Comparison of ENCODE assay signal across 9 cellular contexts in genomic region chr3:48634661-48635221, GRCh38. TPM values are rescaled to one million over a fixed set of nuclear protein-coding genes. Genes with fewer than 3 reads are reported as not detected.
DNase-seq lines count a peak whose midpoint lies in the region; ATAC-seq and TF ChIP-seq lines count a peak whose summit lies in the region.
"Had no signal": no experiment of that assay in that cellular context is flagged by ENCODE, and none has a peak within 500 bp of the region (broad histone marks: within the 10 kb centered on the region; RNA-seq: fewer than 3 reads in every experiment).

No MANE protein-coding gene starts in this region.

- H3K9me3 ChIP-seq in DND-41 (ENCODE audit: insufficient read depth, low read length, severe bottlenecking) (no peaks in the 10 kb centered on the region), endodermal cell (ENCODE audit: control insufficient read depth, low read length) (no peaks in the 10 kb centered on the region), mesodermal cell (ENCODE audit: control insufficient read depth, low read length) (no peaks in the 10 kb centered on the region)

- ATAC-seq in DND-41 (ENCODE audit: insufficient read depth, low read depth), result peak; percentile 29
- peak; percentile 28 for ATAC-seq in activated CD8-positive, alpha-beta T cell treated with anti-CD3 and anti-CD28 coated beads for 36 hours
- peak; percentile 25 for ATAC-seq in stimulated activated effector memory CD8-positive, alpha-beta T cell treated with anti-CD3 and anti-CD28 coated beads, Interleukin-12 subunit alpha, Interleukin-12 subunit beta, amount 100 ng/mL, for 72 hours
- ATAC-seq in HG03520 (IDR thresholded peaks at IDR 0.05; ENCODE audit: unreplicated experiment), result no peak

- H3K4me2 ChIP-seq in DND-41 (ENCODE audit: insufficient read depth, low read length), result peak overlapping the region; percentile 99

- DNase-seq in DND-41 (peak; percentile 67), H7 (peak; percentile 95), NAMALWA (ENCODE audit: low spot score) (peak; percentile 44), endodermal cell (peak; percentile 85)
- DNase-seq in activated CD8-positive, alpha-beta T cell treated with anti-CD3 and anti-CD28 coated beads for 36 hours, result peak; percentile 80
- peak; percentile 37 to 77 for DNase-seq in stimulated activated effector memory CD8-positive, alpha-beta T cell treated with anti-CD3 and anti-CD28 coated beads, Interleukin-12 subunit alpha, Interleukin-12 subunit beta, amount 100 ng/mL, for 72 hours (ENCODE audit: low spot score in 2 of 2)

- peak overlapping the region; percentile 9 for H3K27ac Mint-ChIP-seq in activated CD8-positive, alpha-beta T cell treated with anti-CD3 and anti-CD28 coated beads for 36 hours
- H3K27ac Mint-ChIP-seq in endodermal cell, result peak overlapping the region; percentile 76
- peak overlapping the region; percentile 81 for H3K27ac Mint-ChIP-seq in stimulated activated effector memory CD8-positive, alpha-beta T cell treated with anti-CD3 and anti-CD28 coated beads, Interleukin-12 subunit alpha, Interleukin-12 subunit beta, amount 100 ng/mL, for 72 hours

- H3K4me1 ChIP-seq in DND-41 (ENCODE audit: insufficient read depth, low read length) (peaks cover 27% of the 10 kb centered on the region), endodermal cell (ENCODE audit: control insufficient read depth, insufficient read depth, low read length) (peaks cover 11% of the 10 kb centered on the region), mesodermal cell (ENCODE audit: control insufficient read depth, insufficient read depth, low read length, poor library complexity, severe bottlenecking) (peaks cover 23% of the 10 kb centered on the region)

- peaks cover 10% of the 10 kb centered on the region for H3K36me3 Mint-ChIP-seq in activated CD8-positive, alpha-beta T cell treated with anti-CD3 and anti-CD28 coated beads for 36 hours (ENCODE audit: low read depth)
- peaks cover 38% of the 10 kb centered on the region for H3K36me3 Mint-ChIP-seq in endodermal cell (ENCODE audit: low read depth)
- H3K36me3 Mint-ChIP-seq in stimulated activated effector memory CD8-positive, alpha-beta T cell treated with anti-CD3 and anti-CD28 coated beads, Interleukin-12 subunit alpha, Interleukin-12 subunit beta, amount 100 ng/mL, for 72 hours, result peaks cover 25% of the 10 kb centered on the region

- peaks cover 21% of the 10 kb centered on the region for H3K4me1 Mint-ChIP-seq in activated CD8-positive, alpha-beta T cell treated with anti-CD3 and anti-CD28 coated beads for 36 hours (ENCODE audit: low read depth)
- peaks cover 21% of the 10 kb centered on the region for H3K4me1 Mint-ChIP-seq in endodermal cell
- peaks cover 16% of the 10 kb centered on the region for H3K4me1 Mint-ChIP-seq in stimulated activated effector memory CD8-positive, alpha-beta T cell treated with anti-CD3 and anti-CD28 coated beads, Interleukin-12 subunit alpha, Interleukin-12 subunit beta, amount 100 ng/mL, for 72 hours

- no peaks in the 10 kb centered on the region for H3K27me3 ChIP-seq in DND-41 (ENCODE audit: insufficient read depth, low read length, poor library complexity)
- H3K27me3 ChIP-seq in H7 (ENCODE audit: control insufficient read depth, insufficient read depth, low read length), result no peaks in the 10 kb centered on the region
- H3K27me3 ChIP-seq in endodermal cell (ENCODE audit: control insufficient read depth, insufficient read depth, low read length, poor library complexity, severe bottlenecking), result no peaks in the 10 kb centered on the region

- no peaks in the 10 kb centered on the region for H3K27me3 Mint-ChIP-seq in activated CD8-positive, alpha-beta T cell treated with anti-CD3 and anti-CD28 coated beads for 36 hours
- H3K27me3 Mint-ChIP-seq in endodermal cell (ENCODE audit: insufficient read depth), result no peaks in the 10 kb centered on the region

- H3K27ac ChIP-seq in DND-41 (ENCODE audit: low read length), result peak overlapping the region; percentile 44
- H3K27ac ChIP-seq in endodermal cell (ENCODE audit: low read depth, low read length), result peak overlapping the region; percentile 76
- peak overlapping the region; percentile 90 for H3K27ac ChIP-seq in mesodermal cell (ENCODE audit: low read depth, low read length, severe bottlenecking)

- no peaks in the 10 kb centered on the region for H3K9me3 Mint-ChIP-seq in activated CD8-positive, alpha-beta T cell treated with anti-CD3 and anti-CD28 coated beads for 36 hours
- no peaks in the 10 kb centered on the region for H3K9me3 Mint-ChIP-seq in endodermal cell
- H3K9me3 Mint-ChIP-seq in stimulated activated effector memory CD8-positive, alpha-beta T cell treated with anti-CD3 and anti-CD28 coated beads, Interleukin-12 subunit alpha, Interleukin-12 subunit beta, amount 100 ng/mL, for 72 hours, result no peaks in the 10 kb centered on the region

- CTCF ChIA-PET in activated CD8-positive, alpha-beta T cell treated with anti-CD3 and anti-CD28 coated beads for 36 hours (lab: Charles Lee), result interaction anchor here (0.8 to 3.5 kb wide), 31 partner anchors 11 to 365 kb away, joined by 3 to 46 read pairs (median 5); partner anchors contain the start of genes CELSR3, COL7A1, NCKIPSD and PFKFB4

- H2AFZ ChIP-seq in DND-41 (ENCODE audit: low read depth, low read length), result peak overlapping the region; percentile 95

- H3K9ac ChIP-seq in DND-41 (ENCODE audit: low read depth, low read length) (peak overlapping the region; percentile 72), endodermal cell (ENCODE audit: extremely low read depth, low read length, poor library complexity, severe bottlenecking) (peak overlapping the region; percentile 77)

- peaks cover 9% of the 10 kb centered on the region; the same call in 1 of the 2 replicates for H3K79me2 ChIP-seq in DND-41 (ENCODE audit: insufficient read depth, low read length)

- POLR2A ChIA-PET in activated CD8-positive, alpha-beta T cell treated with anti-CD3 and anti-CD28 coated beads for 36 hours (lab: Charles Lee), result interaction anchor here (0.7 to 3.5 kb wide), 9 partner anchors 8 to 163 kb away, joined by 3 to 25 read pairs (median 4); partner anchors contain the start of genes CELSR3 and PFKFB4

- TF ChIP-seq CTCF in DND-41 (IDR thresholded peaks at IDR 0.05; ENCODE audit: borderline replicate concordance, extremely low read depth, low read length, poor library complexity, severe bottlenecking) (no peak), endodermal cell (conservative IDR thresholded peaks at IDR 0.05) (no peak)
- TF ChIP-seq CTCF in activated CD8-positive, alpha-beta T cell treated with anti-CD3 and anti-CD28 coated beads for 36 hours (IDR thresholded peaks at IDR 0.05), result no peak

- H3K4me3 Mint-ChIP-seq in activated CD8-positive, alpha-beta T cell treated with anti-CD3 and anti-CD28 coated beads for 36 hours, result peak overlapping the region; percentile 88
- H3K4me3 Mint-ChIP-seq in endodermal cell, result peak overlapping the region; percentile 70
- H3K4me3 Mint-ChIP-seq in stimulated activated effector memory CD8-positive, alpha-beta T cell treated with anti-CD3 and anti-CD28 coated beads, Interleukin-12 subunit alpha, Interleukin-12 subunit beta, amount 100 ng/mL, for 72 hours, result peak overlapping the region; percentile 80

- H3K4me3 ChIP-seq in DND-41 (ENCODE audit: low read depth in 1 of 2, low read length in 2 of 2) (peak overlapping the region; percentile 62 to 92), H7 (ENCODE audit: insufficient read depth, low read depth, low read length) (peak overlapping the region; percentile 96), endodermal cell (ENCODE audit: low read length) (peak overlapping the region; percentile 85), mesodermal cell (ENCODE audit: extremely low read depth, insufficient read depth, low read length, poor library complexity, severe bottlenecking) (peak overlapping the region; percentile 95)

- intact Hi-C loops in activated CD8-positive, alpha-beta T cell treated with anti-CD3 and anti-CD28 coated beads for 36 hours (cut with micrococcal nuclease), result no loop called here

- peaks cover 41% of the 10 kb centered on the region for H3K36me3 ChIP-seq in DND-41 (ENCODE audit: insufficient read depth, low read length)
- H3K36me3 ChIP-seq in H7 (replicated peaks; ENCODE audit: control insufficient read depth, insufficient read depth, low read length), result peaks cover 28% of the 10 kb centered on the region
- H3K36me3 ChIP-seq in endodermal cell (ENCODE audit: control insufficient read depth, insufficient read depth, low read length), result peaks cover 35% of the 10 kb centered on the region
- peaks cover 62% of the 10 kb centered on the region for H3K36me3 ChIP-seq in mesodermal cell (ENCODE audit: control insufficient read depth, insufficient read depth, low read length)

- H4K20me1 ChIP-seq in DND-41 (ENCODE audit: insufficient read depth, low read length), result peaks cover 16% of the 10 kb centered on the region; the same call in 1 of the 2 replicates

- 0 to 1% methylated on average over 21 to 30 of the region's 30 CpGs for WGBS in endodermal cell (ENCODE audit: insufficient coverage in 1 of 2, insufficient read length in 1 of 2), 2 experiments
- WGBS in mesodermal cell (ENCODE audit: insufficient coverage in 2 of 2), 2 experiments, result 1% methylated on average over 23 to 27 of the region's 30 CpGs

RNA-seq across cellular contexts. Expression of gene SLC26A6, which starts 0.5 kb away (rescaled TPM):
- 70.5 and 76.0 TPM in 2 replicates for total RNA-seq in H7 (2014; rRNA removed; shearing (Covaris generic))
- 10 to 100 TPM; 41.3 to 45.0 TPM for total RNA-seq in activated CD8-positive, alpha-beta T cell treated with anti-CD3 and anti-CD28 coated beads for 36 hours
- 10 to 100 TPM; 65.1 to 75.6 TPM for total RNA-seq in endodermal cell
- 45.7 TPM for polyA plus RNA-seq in endodermal cell (2013, experiment 1 of 2)
- polyA plus RNA-seq in endodermal cell (2013, experiment 2 of 2), result 41.3 TPM
- polyA plus RNA-seq in mesodermal cell (2013, experiment 1 of 2), result 77.2 TPM
- 63.0 TPM for polyA plus RNA-seq in mesodermal cell (2013, experiment 2 of 2)

RNA-seq across cellular contexts. Expression of gene TMEM89, which starts 13.2 kb away (rescaled TPM):
- 0.78 TPM in 1 of 2 replicates, not detected in the other for total RNA-seq in H7 (2014; rRNA removed; shearing (Covaris generic))
- total RNA-seq in activated CD8-positive, alpha-beta T cell treated with anti-CD3 and anti-CD28 coated beads for 36 hours, result under 1 TPM in 1 of 2 experiments, not detected in 1; 0.43 TPM
- under 1 TPM in 1 of 2 donors, not detected in 1; 0.57 TPM for total RNA-seq in endodermal cell
- 0.39 TPM for polyA plus RNA-seq in endodermal cell (2013, experiment 1 of 2)
- polyA plus RNA-seq in endodermal cell (2013, experiment 2 of 2), result not detected
- not detected for polyA plus RNA-seq in mesodermal cell (2013, experiment 1 of 2)
- polyA plus RNA-seq in mesodermal cell (2013, experiment 2 of 2), result not detected
- total RNA-seq: frontal cortex had no signal

RNA-seq across cellular contexts. Expression of gene UQCRC1, which starts 25.3 kb away (rescaled TPM):
- total RNA-seq in H7 (2014; rRNA removed; shearing (Covaris generic)), result 492 and 610 TPM in 2 replicates
- total RNA-seq in activated CD8-positive, alpha-beta T cell treated with anti-CD3 and anti-CD28 coated beads for 36 hours, result 100 to 1,000 TPM; 240 to 256 TPM
- total RNA-seq in endodermal cell, result 100 to 1,000 TPM; 231 to 289 TPM
- polyA plus RNA-seq in endodermal cell (2013, experiment 1 of 2), result 272 TPM
- 265 TPM for polyA plus RNA-seq in endodermal cell (2013, experiment 2 of 2)
- 265 TPM for polyA plus RNA-seq in mesodermal cell (2013, experiment 1 of 2)
- polyA plus RNA-seq in mesodermal cell (2013, experiment 2 of 2), result 222 TPM

RNA-seq across cellular contexts. Expression of gene CELSR3, which starts 27.9 kb away (rescaled TPM):
- 14.3 and 18.7 TPM in 2 replicates for total RNA-seq in H7 (2014; rRNA removed; shearing (Covaris generic))
- 10 to 100 TPM; 15.8 to 17.8 TPM for total RNA-seq in activated CD8-positive, alpha-beta T cell treated with anti-CD3 and anti-CD28 coated beads for 36 hours
- total RNA-seq in endodermal cell, result 10 to 100 TPM; 20.7 to 30.1 TPM
- 24.4 TPM for polyA plus RNA-seq in endodermal cell (2013, experiment 1 of 2)
- polyA plus RNA-seq in endodermal cell (2013, experiment 2 of 2), result 22.9 TPM
- polyA plus RNA-seq in mesodermal cell (2013, experiment 1 of 2), result 21.2 TPM
- 14.6 TPM for polyA plus RNA-seq in mesodermal cell (2013, experiment 2 of 2)

RNA-seq across cellular contexts. Expression of gene COL7A1, which starts 39.6 kb away (rescaled TPM):
- 19.4 and 29.4 TPM in 2 replicates for total RNA-seq in H7 (2014; rRNA removed; shearing (Covaris generic))
- total RNA-seq in activated CD8-positive, alpha-beta T cell treated with anti-CD3 and anti-CD28 coated beads for 36 hours, result 1 to 10 TPM; 1.6 to 2.2 TPM
- 10 to 100 TPM; 15.7 to 16.6 TPM for total RNA-seq in endodermal cell
- 18.7 TPM for polyA plus RNA-seq in endodermal cell (2013, experiment 1 of 2)
- polyA plus RNA-seq in endodermal cell (2013, experiment 2 of 2), result 24.0 TPM
- polyA plus RNA-seq in mesodermal cell (2013, experiment 1 of 2), result 34.2 TPM
- 22.5 TPM for polyA plus RNA-seq in mesodermal cell (2013, experiment 2 of 2)

Comparison
In these comparisons a context has a peak if more than half of its experiments do, and no peak if none do; other contexts are left out.
1. DNase-seq: peak in every context shown above with its lines; median percentile 95 in H7; 85 in endodermal cell; 80 in activated CD8-positive, alpha-beta T cell treated with anti-CD3 and anti-CD28 coated beads for 36 hours; 67 in DND-41; 57 in stimulated activated effector memory CD8-positive, alpha-beta T cell treated with anti-CD3 and anti-CD28 coated beads, Interleukin-12 subunit alpha, Interleukin-12 subunit beta, amount 100 ng/mL, for 72 hours; 44 in NAMALWA.
2. H3K27ac Mint-ChIP-seq: peak in every context shown above with its lines; median percentile 81 in stimulated activated effector memory CD8-positive, alpha-beta T cell treated with anti-CD3 and anti-CD28 coated beads, Interleukin-12 subunit alpha, Interleukin-12 subunit beta, amount 100 ng/mL, for 72 hours; 76 in endodermal cell; 9 in activated CD8-positive, alpha-beta T cell treated with anti-CD3 and anti-CD28 coated beads for 36 hours.